12 cellular contexts compared by ENCODE assay signal in the genomic region with DNA sequence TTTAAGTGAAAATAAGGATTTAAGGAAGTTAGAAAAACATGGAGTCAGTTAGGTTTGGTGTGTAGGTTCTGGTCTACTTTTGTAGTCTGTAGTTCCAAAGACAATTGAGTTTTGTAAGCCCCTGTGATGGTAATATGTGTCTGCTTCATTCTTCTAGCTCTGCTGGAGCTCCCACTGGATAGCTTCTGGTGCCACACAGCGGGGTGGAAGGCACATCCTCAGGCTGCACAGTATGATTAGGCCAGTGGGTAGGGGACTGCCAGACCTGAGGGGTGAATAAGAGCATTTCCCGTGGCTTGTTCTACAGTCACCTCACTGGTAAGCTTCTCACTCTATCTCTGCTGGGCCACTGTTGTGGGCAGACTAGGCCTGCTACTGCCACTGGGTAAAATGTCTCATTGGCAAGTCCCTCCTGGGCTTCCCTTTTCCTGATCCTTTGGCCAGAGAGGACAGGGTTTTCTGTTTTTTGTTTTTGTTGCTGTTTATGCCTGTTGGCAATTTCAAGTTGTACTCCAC. TPM values are rescaled to one million over a fixed set of nuclear protein-coding genes. Genes with fewer than 3 reads are reported as not detected.
A peak's percentile ranks its signal among the peaks of the same experiment; 100 is the strongest.
DNase-seq lines count a peak whose midpoint lies in the region; ATAC-seq and TF ChIP-seq lines count a peak whose summit lies in the region.
"Had no signal": no experiment of that assay in that cellular context is flagged by ENCODE, and none has a peak within 500 bp of the region (broad histone marks: within the 10 kb centered on the region; RNA-seq: fewer than 3 reads in every experiment).

No MANE protein-coding gene starts in this region.

- no peak for TF ChIP-seq CTCF in right atrium auricular region (IDR thresholded peaks at IDR 0.05)
- TF ChIP-seq CTCF in Panc1 (IDR thresholded peaks at IDR 0.05): no peak

- CTCF ChIA-PET in Panc1 (lab: Charles Lee): interaction anchor here (0.6 kb wide), 1 partner anchor 1176 kb away, joined by 3 read pairs; no protein-coding TSS in a partner anchor

- BruUV-seq in Panc1 (replicated peaks; lab: Mats Ljungman, UMichigan): no TSS peak

- H3K4me3 Mint-ChIP-seq in stimulated activated naive CD8-positive, alpha-beta T cell treated with anti-CD3 and anti-CD28 coated beads, Interleukin-15, amount 100 ng/mL, for 72 hours: no peak overlapping the region

- H3K9me3 ChIP-seq in right atrium auricular region: no peaks in the 10 kb centered on the region
- no peaks in the 10 kb centered on the region for H3K9me3 ChIP-seq in Panc1 (ENCODE audit: control insufficient read depth, insufficient read depth, low read depth, low read length)
- H3K9me3 ChIP-seq: BE2C, lower lobe of right lung had no signal

- in situ Hi-C loops in Panc1 (cut with HindIII; ENCODE audit: low pct_unique_long_range_greater_than_20kb, low sequenced_read_pairs): no loop called here

- H3K4me1 ChIP-seq in right atrium auricular region (peaks cover 0 to 16% of the 10 kb centered on the region in 2 donors), Panc1 (ENCODE audit: control insufficient read depth, insufficient read depth, low read length) (peaks cover 19% of the 10 kb centered on the region)
- H3K4me1 ChIP-seq: BE2C had no signal

- no peak overlapping the region for H3K4me3 ChIP-seq in right atrium auricular region
- no peak overlapping the region for H3K4me3 ChIP-seq in Panc1 (ENCODE audit: low read depth in 2 of 2, low read length in 2 of 2)
- H3K4me3 ChIP-seq: lower lobe of right lung had no signal

- H3K36me3 ChIP-seq in right atrium auricular region (no peaks in the 10 kb centered on the region), Panc1 (ENCODE audit: control insufficient read depth, insufficient read depth, low read length) (no peaks in the 10 kb centered on the region)
- H3K36me3 ChIP-seq: BE2C, lower lobe of right lung had no signal

- DNase-seq in left ventricle myocardium superior (no peak), right atrium auricular region (ENCODE audit: low spot score) (no peak), Panc1 (ENCODE audit: low read depth, low spot score) (no peak), islet precursor cell (peak; percentile 62), NOMO-1 treated with dmso at 0.1 percent for 144 hours (lab: John Stamatoyannopoulos, UW; ENCODE audit: unreplicated experiment) (no peak), NCI-H1694 (lab: John Stamatoyannopoulos, UW) (no peak)
- DNase-seq in stimulated activated naive CD8-positive, alpha-beta T cell treated with anti-CD3 and anti-CD28 coated beads, Interleukin-15, amount 100 ng/mL, for 72 hours: peak in 1 of 2 donors; percentile 35
- DNase-seq: BE2C, lower lobe of right lung had no signal

- peak; percentile 38 for ATAC-seq in left ventricle myocardium superior
- peak; percentile 79 for ATAC-seq in Panc1
- ATAC-seq in stimulated activated naive CD8-positive, alpha-beta T cell treated with anti-CD3 and anti-CD28 coated beads, Interleukin-15, amount 100 ng/mL, for 72 hours: peak; percentile 99
- no peak for ATAC-seq in GM18519 (IDR thresholded peaks at IDR 0.05; ENCODE audit: low FRiP score, unreplicated experiment)

- H3K27me3 Mint-ChIP-seq in stimulated activated naive CD8-positive, alpha-beta T cell treated with anti-CD3 and anti-CD28 coated beads, Interleukin-15, amount 100 ng/mL, for 72 hours: no peaks in the 10 kb centered on the region

- peaks cover 79% of the 10 kb centered on the region for H3K4me1 Mint-ChIP-seq in stimulated activated naive CD8-positive, alpha-beta T cell treated with anti-CD3 and anti-CD28 coated beads, Interleukin-15, amount 100 ng/mL, for 72 hours

- H3K27me3 ChIP-seq in right atrium auricular region (no peaks in the 10 kb centered on the region), Panc1 (ENCODE audit: control insufficient read depth, insufficient read depth, low read length) (no peaks in the 10 kb centered on the region)
- H3K27me3 ChIP-seq: BE2C had no signal

- no peaks in the 10 kb centered on the region for H3K9me3 Mint-ChIP-seq in stimulated activated naive CD8-positive, alpha-beta T cell treated with anti-CD3 and anti-CD28 coated beads, Interleukin-15, amount 100 ng/mL, for 72 hours

- no peak overlapping the region for H3K27ac ChIP-seq in right atrium auricular region
- H3K27ac ChIP-seq in Panc1 (ENCODE audit: low read length): peak overlapping the region; percentile 73
- H3K27ac ChIP-seq: HL-60, lower lobe of right lung had no signal

- peak overlapping the region in 1 of 2 donors; percentile 47 for H3K27ac Mint-ChIP-seq in stimulated activated naive CD8-positive, alpha-beta T cell treated with anti-CD3 and anti-CD28 coated beads, Interleukin-15, amount 100 ng/mL, for 72 hours
- H3K27ac Mint-ChIP-seq: activated T-helper 2 cell treated with anti-CD3 and anti-CD28 coated beads, Interferon-gamma antibody, Interleukin-2, Interleukin-4, amounts not matched to agents 10 μg/mL and 5 μg/mL and 100 μg/mL, durations not matched to agents 14 hours and 24 hours and 36 hours had no signal

- intact Hi-C loops in left ventricle myocardium superior (cut with micrococcal nuclease) (no loop called here), Panc1 (cut with micrococcal nuclease; ENCODE audit: unreplicated experiment) (no loop called here)

- POLR2A ChIA-PET in Panc1 (lab: Charles Lee): no interaction called here

RNA-seq across cellular contexts. Expression of a gene that starts 44.5 kb away (rescaled TPM):
- total RNA-seq in left ventricle myocardium superior (29.0 TPM), right atrium auricular region (10 to 100 TPM; 20.7 to 21.8 TPM), Panc1 (2021; ENCODE audit: unreplicated experiment) (43.4 TPM)
- polyA plus RNA-seq in Panc1 (2012; ENCODE audit: insufficient read length): 30.3 TPM
